10 cellular contexts compared by ENCODE assay signal in the genomic region with DNA sequence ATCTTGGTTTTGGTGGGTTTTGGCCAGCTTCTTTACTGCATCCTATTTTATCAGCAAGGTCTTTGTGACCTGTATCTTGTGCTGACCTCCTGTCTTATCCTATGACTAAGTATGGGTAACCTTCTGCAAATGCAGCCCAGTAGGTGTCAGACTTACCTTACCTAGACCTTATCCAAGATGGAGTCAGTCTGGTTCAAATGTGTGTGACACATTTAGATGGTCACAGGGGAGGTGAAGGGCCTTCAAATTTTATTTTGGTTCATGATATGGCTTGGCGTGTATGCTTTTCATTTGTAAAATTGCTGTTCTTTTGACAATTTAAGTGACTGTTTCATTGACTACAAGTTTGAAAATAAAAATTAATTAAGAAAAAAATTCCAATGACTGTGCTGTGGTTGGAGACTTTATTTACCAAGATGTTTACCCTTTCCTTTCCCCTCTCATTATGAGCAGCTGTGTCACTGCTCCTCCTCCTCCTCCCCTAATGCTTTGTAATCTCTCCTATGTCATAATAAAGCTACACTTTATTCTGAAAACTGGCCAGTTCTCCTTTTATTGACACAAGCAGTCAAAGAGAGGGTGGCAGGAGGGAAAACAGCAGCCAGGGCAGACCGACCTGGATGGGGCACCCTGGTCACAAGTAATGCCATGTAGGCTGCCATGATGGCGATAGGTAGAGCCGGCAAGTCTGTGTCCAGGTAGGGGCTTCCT. TPM values are rescaled to one million over a fixed set of nuclear protein-coding genes. Genes with fewer than 3 reads are reported as not detected.
DNase-seq lines count a peak whose midpoint lies in the region; ATAC-seq, FAIRE-seq and TF ChIP-seq lines count a peak whose summit lies in the region.
"Had no signal": no experiment of that assay in that cellular context is flagged by ENCODE, and none has a peak within 500 bp of the region (broad histone marks: within the 10 kb centered on the region; RNA-seq: fewer than 3 reads in every experiment).

No MANE protein-coding gene starts in this region.

- no peak for DNase-seq in GM12892 (ENCODE audit: insufficient read length)
- DNase-seq in SHP77 treated with DMSO at 0.1 percent for 48 hours (lab: John Stamatoyannopoulos, UW): peak; percentile 95
- DNase-seq in iPS-NIHi11 (ENCODE audit: low spot score): peak; percentile 5
- DNase-seq in kidney glomerular epithelial cell (lab: John Stamatoyannopoulos, UW): no peak
- DNase-seq in C1 segment of cervical spinal cord (lab: John Stamatoyannopoulos, UW): no peak
- DNase-seq in effector memory CD4-positive, alpha-beta T cell: no peak
- DNase-seq: amniotic stem cell had no signal

- no peaks in the 10 kb centered on the region for H3K4me1 ChIP-seq in effector memory CD4-positive, alpha-beta T cell (ENCODE audit: control insufficient read depth, insufficient read depth, low read length, poor library complexity, severe bottlenecking)

- H3K36me3 ChIP-seq in effector memory CD4-positive, alpha-beta T cell (ENCODE audit: control insufficient read depth, insufficient read depth, low read length): no peaks in the 10 kb centered on the region

- TF ChIP-seq CTCF in C4-2B (conservative IDR thresholded peaks at IDR 0.05): no peak

- H3K27me3 ChIP-seq in effector memory CD4-positive, alpha-beta T cell (replicated peaks; ENCODE audit: control insufficient read depth, insufficient read depth, low read length, poor library complexity, severe bottlenecking): no peaks in the 10 kb centered on the region

- FAIRE-seq in GM12892 (lab: Jason Lieb, UNC): peak; percentile 42

- no peak for ATAC-seq in GM21825 (IDR thresholded peaks at IDR 0.05; ENCODE audit: unreplicated experiment)

- no peaks in the 10 kb centered on the region for H3K9me3 ChIP-seq in effector memory CD4-positive, alpha-beta T cell (ENCODE audit: control insufficient read depth, low read length)

- TF ChIP-seq POLR2A in GM12892 (IDR thresholded peaks at IDR 0.05; ENCODE audit: low read depth, low read length): no peak

- no peak overlapping the region for H3K4me3 ChIP-seq in effector memory CD4-positive, alpha-beta T cell (ENCODE audit: insufficient read depth, low read depth, low read length, poor library complexity, severe bottlenecking)

- H3K27ac ChIP-seq in C4-2B: peak overlapping the region; percentile 1; the same call in 1 of the 2 replicates
- no peak overlapping the region for H3K27ac ChIP-seq in effector memory CD4-positive, alpha-beta T cell (ENCODE audit: insufficient read depth, low read length, poor library complexity, severe bottlenecking)
- H3K27ac ChIP-seq: epithelial cell of prostate had no signal

RNA-seq across cellular contexts. Expression of a gene that starts 49.4 kb away (rescaled TPM):
- polyA plus RNA-seq in GM12892 (2012; ENCODE audit: missing spikeins): 141 TPM

Comparison
In these comparisons a context has a peak if more than half of its experiments do, and no peak if none do; other contexts are left out.
1. DNase-seq: peak in SHP77 treated with DMSO at 0.1 percent for 48 hours (single experiment) and iPS-NIHi11 (single experiment); none in GM12892 (single experiment), kidney glomerular epithelial cell (single experiment), C1 segment of cervical spinal cord (0 of 14) and effector memory CD4-positive, alpha-beta T cell (0 of 3).